ENCODE assay signal across 25 cellular contexts in the genomic region with DNA sequence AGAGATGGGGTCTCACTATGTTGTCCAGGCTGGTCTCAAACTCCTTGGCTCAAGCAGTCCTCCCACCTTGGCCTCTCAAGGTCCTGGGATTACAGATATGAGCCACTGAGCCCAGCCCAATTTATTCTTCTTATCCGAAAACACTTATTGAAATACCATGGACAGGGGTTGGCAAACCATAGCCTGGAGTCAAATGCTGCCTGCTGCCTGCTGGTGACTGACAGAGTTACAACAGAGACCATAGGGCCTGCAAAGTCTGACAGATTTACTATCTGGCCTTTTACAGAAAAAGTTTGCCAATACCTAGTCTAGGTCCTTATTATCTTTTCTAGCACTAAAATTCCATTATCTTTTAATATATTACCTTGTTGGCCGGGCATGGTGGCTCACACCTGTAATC.
"Had no signal": no experiment of that assay in that cellular context is flagged by ENCODE, and none has a peak within 500 bp of the region (broad histone marks: within the 10 kb centered on the region; RNA-seq: fewer than 3 reads in every experiment).

No MANE protein-coding gene starts in this region.

- H3K4me1 Mint-ChIP-seq: activated CD4-positive, alpha-beta T cell treated with anti-CD3 and anti-CD28 coated beads, Interleukin-2, amount 10 ng/mL, durations not matched to agents 24 days and 14 days; central memory CD8-positive, alpha-beta T cell; immature natural killer cell; memory B cell; naive thymus-derived CD8-positive, alpha-beta T cell; stimulated activated effector memory CD8-positive, alpha-beta T cell treated with anti-CD3 and anti-CD28 coated beads, Interleukin-12 subunit alpha, Interleukin-12 subunit beta, amount 100 ng/mL, for 72 hours had no signal

- ATAC-seq: activated T-cell treated with anti-CD3 and anti-CD28 coated beads, Interleukin-2, amount 50 U/mL, for 4 hours; mucosa of descending colon; naive thymus-derived CD8-positive, alpha-beta T cell; psoas muscle; right cardiac atrium; stimulated activated effector memory CD8-positive, alpha-beta T cell treated with anti-CD3 and anti-CD28 coated beads, Interleukin-12 subunit alpha, Interleukin-12 subunit beta, amount 100 ng/mL, for 72 hours had no signal

- H3K27ac ChIP-seq: esophagus muscularis mucosa, left ventricle myocardium inferior, ovary, psoas muscle, skin epidermis, stomach had no signal

- H3K27ac Mint-ChIP-seq: activated CD4-positive, alpha-beta T cell treated with anti-CD3 and anti-CD28 coated beads, Interleukin-2, amount 10 ng/mL, durations not matched to agents 24 days and 14 days; activated naive CD4-positive, alpha-beta T cell treated with anti-CD3 and anti-CD28 coated beads for 36 hours; brain; immature natural killer cell; memory B cell; stimulated activated effector memory CD8-positive, alpha-beta T cell treated with anti-CD3 and anti-CD28 coated beads, Interleukin-12 subunit alpha, Interleukin-12 subunit beta, amount 100 ng/mL, for 72 hours; type B pancreatic cell had no signal

- H3K36me3 ChIP-seq: esophagus muscularis mucosa, left ventricle myocardium inferior, ovary, stomach had no signal

- H3K36me3 Mint-ChIP-seq: brain; immature natural killer cell; memory B cell; naive thymus-derived CD8-positive, alpha-beta T cell; stimulated activated effector memory CD8-positive, alpha-beta T cell treated with anti-CD3 and anti-CD28 coated beads, Interleukin-12 subunit alpha, Interleukin-12 subunit beta, amount 100 ng/mL, for 72 hours; type B pancreatic cell had no signal

- H3K4me3 ChIP-seq: esophagus muscularis mucosa, left ventricle myocardium inferior, mucosa of descending colon, ovary, psoas muscle, skin epidermis, stomach had no signal

- DNase-seq: activated CD4-positive, alpha-beta T cell treated with anti-CD3 and anti-CD28 coated beads, Interleukin-2, amount 10 ng/mL, durations not matched to agents 24 days and 14 days; activated CD4-positive, CD25-positive, alpha-beta regulatory T cell; activated CD8-positive, alpha-beta memory T cell treated with anti-CD3 and anti-CD28 coated beads, Interleukin-2, amount 50 U/mL, for 4 hours; activated naive CD4-positive, alpha-beta T cell treated with anti-CD3 and anti-CD28 coated beads for 36 hours; activated T-cell treated with anti-CD3 and anti-CD28 coated beads, Interleukin-2, amount 50 U/mL, for 4 hours; cortex of kidney; immature natural killer cell; kidney glomerular epithelial cell; left ventricle myocardium inferior; mucosa of descending colon; naive thymus-derived CD8-positive, alpha-beta T cell; ovary; psoas muscle; right cardiac atrium; stimulated activated CD4-positive, alpha-beta T cell treated with anti-CD3 and anti-CD28 coated beads, Interleukin-4, amount 100 ng/mL, for 24 hours; stomach; T-helper 1 cell; T-helper 9 cell had no signal

- H3K4me1 ChIP-seq: esophagus muscularis mucosa, left ventricle myocardium inferior, psoas muscle, stomach had no signal

- H3K4me3 Mint-ChIP-seq: activated CD4-positive, alpha-beta T cell treated with anti-CD3 and anti-CD28 coated beads, Interleukin-2, amount 10 ng/mL, durations not matched to agents 24 days and 14 days; activated naive CD4-positive, alpha-beta T cell treated with anti-CD3 and anti-CD28 coated beads for 36 hours; activated T-cell treated with anti-CD3 and anti-CD28 coated beads, Interleukin-2, amount 50 U/mL, for 4 hours; brain; central memory CD8-positive, alpha-beta T cell; immature natural killer cell; memory B cell; naive thymus-derived CD8-positive, alpha-beta T cell; stimulated activated effector memory CD8-positive, alpha-beta T cell treated with anti-CD3 and anti-CD28 coated beads, Interleukin-12 subunit alpha, Interleukin-12 subunit beta, amount 100 ng/mL, for 72 hours; type B pancreatic cell had no signal

- H3K9me3 ChIP-seq: esophagus muscularis mucosa, left ventricle myocardium inferior, mucosa of descending colon, ovary, psoas muscle had no signal

- H3K27me3 ChIP-seq: esophagus muscularis mucosa, ovary, stomach had no signal

- H3K9me3 Mint-ChIP-seq: activated CD4-positive, alpha-beta T cell treated with anti-CD3 and anti-CD28 coated beads, Interleukin-2, amount 10 ng/mL, durations not matched to agents 24 days and 14 days; activated naive CD4-positive, alpha-beta T cell treated with anti-CD3 and anti-CD28 coated beads for 36 hours; brain; central memory CD8-positive, alpha-beta T cell; naive thymus-derived CD8-positive, alpha-beta T cell; stimulated activated effector memory CD8-positive, alpha-beta T cell treated with anti-CD3 and anti-CD28 coated beads, Interleukin-12 subunit alpha, Interleukin-12 subunit beta, amount 100 ng/mL, for 72 hours; type B pancreatic cell had no signal
